In genomic region chr6:154297711-154298110, GRCh38 we compare ENCODE assay signal across 19 cellular contexts. TPM values are rescaled to one million over a fixed set of nuclear protein-coding genes. Genes with fewer than 3 reads are reported as not detected.
A peak's percentile ranks its signal among the peaks of the same experiment; 100 is the strongest.
DNase-seq lines count a peak whose midpoint lies in the region; ATAC-seq, FAIRE-seq and TF ChIP-seq lines count a peak whose summit lies in the region.
"Had no signal": no experiment of that assay in that cellular context is flagged by ENCODE, and none has a peak within 500 bp of the region (broad histone marks: within the 10 kb centered on the region; RNA-seq: fewer than 3 reads in every experiment).

No MANE protein-coding gene starts in this region.

- intact Hi-C loops in Caco-2 (cut with micrococcal nuclease; ENCODE audit: unreplicated experiment) (loop anchor here (5.0 kb wide), 1 partner anchor 75 kb away; no protein-coding TSS in a partner anchor), left ventricle myocardium inferior (cut with micrococcal nuclease) (no loop called here)

- H3K36me3 Mint-ChIP-seq in Caco-2 (ENCODE audit: insufficient read depth, unreplicated experiment) = no peaks in the 10 kb centered on the region
- no peaks in the 10 kb centered on the region for H3K36me3 Mint-ChIP-seq in WTC11

- no peaks in the 10 kb centered on the region for H3K27me3 Mint-ChIP-seq in Caco-2 (ENCODE audit: insufficient read depth, unreplicated experiment)
- H3K27me3 Mint-ChIP-seq in WTC11 (ENCODE audit: low read depth) = no peaks in the 10 kb centered on the region

- peak overlapping the region; percentile 12; the same call in 1 of the 2 replicates for H3K27ac ChIP-seq in SJSA1
- peak overlapping the region; percentile 81 for H3K27ac ChIP-seq in left ventricle myocardium inferior (replicated peaks)
- no peak overlapping the region for H3K27ac ChIP-seq in osteoblast (ENCODE audit: low read depth, low read length)
- no peak overlapping the region for H3K27ac ChIP-seq in small intestine (ENCODE audit: low read depth in 1 of 2, low read length in 1 of 2)
- H3K27ac ChIP-seq: right lobe of liver, RWPE1 had no signal

- DNase-seq in Caco-2 (peak; percentile 38 to 45), SJSA1 (ENCODE audit: low read depth in 1 of 2, low spot score in 2 of 2) (no peak), left ventricle myocardium inferior (no peak), osteoblast (ENCODE audit: insufficient read length, low spot score, missing footprints) (no peak), small intestine (no peak), WTC11 (ENCODE audit: low spot score) (no peak), NCI-H187 (lab: John Stamatoyannopoulos, UW) (no peak), RPMI8226 (no peak)
- DNase-seq: activated T-cell treated with anti-CD3 and anti-CD28 coated beads, Interleukin-2, amount 50 U/mL, for 72 hours; hippocampal formation; NCI-H2107; NCI-H748 treated with DMSO at 0.1 percent for 48 hours; right lobe of liver; stimulated activated CD4-positive, alpha-beta T cell treated with anti-CD3 and anti-CD28 coated beads, Interleukin-4, amount 100 ng/mL, for 24 hours had no signal

- CTCF ChIA-PET in Caco-2 (lab: Charles Lee) (interaction anchor here (1.3 kb wide), 1 partner anchor 20 kb away, joined by 5 read pairs; no protein-coding TSS in a partner anchor), WTC11 (lab: Charles Lee) (no interaction called here)

- H3K4me3 ChIP-seq in Caco-2 (ENCODE audit: low read depth, low read length) (no peak overlapping the region), SJSA1 (no peak overlapping the region), left ventricle myocardium inferior (no peak overlapping the region), osteoblast (ENCODE audit: insufficient read depth, low read length) (no peak overlapping the region), small intestine (ENCODE audit: low read depth in 1 of 2, low read length in 2 of 2) (no peak overlapping the region)
- H3K4me3 ChIP-seq: GM23338, right lobe of liver had no signal

- POLR2A ChIA-PET in Caco-2 (lab: Charles Lee) = no interaction called here
- POLR2A ChIA-PET in WTC11 (lab: Charles Lee) = no interaction called here

- no peak overlapping the region for H2AFZ ChIP-seq in osteoblast (ENCODE audit: low read length)

- no peaks in the 10 kb centered on the region for H4K20me1 ChIP-seq in osteoblast (ENCODE audit: insufficient read depth, low read length)

- no TSS peak for BruUV-seq in Caco-2 (replicated peaks; lab: Mats Ljungman, UMichigan)

- no peak for ATAC-seq in WTC11
- ATAC-seq: GM23338 had no signal

- H3K4me3 Mint-ChIP-seq in Caco-2 (ENCODE audit: unreplicated experiment) (peak overlapping the region; percentile 43), WTC11 (no peak overlapping the region)
- H3K4me3 Mint-ChIP-seq: activated T-cell treated with anti-CD3 and anti-CD28 coated beads, Interleukin-2, amount 50 U/mL, for 72 hours; GM23338; neural crest cell; T-helper 2 cell treated with Interferon-gamma antibody and Interleukin-4, amounts not matched to agents 5 μg/mL and 100 μg/mL, for 36 hours had no signal

- FAIRE-seq in small intestine (lab: Jason Lieb, UNC) = no peak
- FAIRE-seq: HTR-8/SVneo had no signal

- H3K9me3 ChIP-seq in Caco-2 = no peaks in the 10 kb centered on the region
- no peaks in the 10 kb centered on the region for H3K9me3 ChIP-seq in SJSA1 (replicated peaks)
- H3K9me3 ChIP-seq in left ventricle myocardium inferior (replicated peaks) = no peaks in the 10 kb centered on the region
- H3K9me3 ChIP-seq in osteoblast (ENCODE audit: low read depth, low read length) = no peaks in the 10 kb centered on the region
- H3K9me3 ChIP-seq in small intestine (ENCODE audit: control insufficient read depth, low read depth) = no peaks in the 10 kb centered on the region
- H3K9me3 ChIP-seq: right lobe of liver had no signal

- peaks cover 20% of the 10 kb centered on the region for H3K4me1 ChIP-seq in Caco-2
- peaks cover 48% of the 10 kb centered on the region for H3K4me1 ChIP-seq in SJSA1 (replicated peaks)
- peaks cover 33% of the 10 kb centered on the region for H3K4me1 ChIP-seq in left ventricle myocardium inferior
- peaks cover 25% of the 10 kb centered on the region for H3K4me1 ChIP-seq in osteoblast (ENCODE audit: insufficient read depth, low read length)
- no peaks in the 10 kb centered on the region for H3K4me1 ChIP-seq in small intestine (ENCODE audit: control insufficient read depth in 2 of 2, insufficient read depth in 1 of 2, low read depth in 1 of 2, low read length in 1 of 2)

- H3K27me3 ChIP-seq in Caco-2 (replicated peaks; ENCODE audit: control insufficient read depth, insufficient read depth, low read length) = no peaks in the 10 kb centered on the region
- H3K27me3 ChIP-seq in SJSA1 (replicated peaks) = no peaks in the 10 kb centered on the region
- no peaks in the 10 kb centered on the region for H3K27me3 ChIP-seq in left ventricle myocardium inferior (ENCODE audit: low read depth)
- no peaks in the 10 kb centered on the region for H3K27me3 ChIP-seq in osteoblast (ENCODE audit: insufficient read depth, low read length)
- no peaks in the 10 kb centered on the region for H3K27me3 ChIP-seq in small intestine (ENCODE audit: control insufficient read depth in 2 of 2, insufficient read depth in 2 of 2, low read length in 2 of 2)
- H3K27me3 ChIP-seq: right lobe of liver had no signal

- H3K36me3 ChIP-seq in Caco-2 (ENCODE audit: control insufficient read depth, insufficient read depth, low read length) = no peaks in the 10 kb centered on the region
- no peaks in the 10 kb centered on the region for H3K36me3 ChIP-seq in SJSA1
- no peaks in the 10 kb centered on the region for H3K36me3 ChIP-seq in left ventricle myocardium inferior
- H3K36me3 ChIP-seq in osteoblast (ENCODE audit: insufficient read depth, low read length) = no peaks in the 10 kb centered on the region
- H3K36me3 ChIP-seq in small intestine (ENCODE audit: control insufficient read depth in 2 of 2, insufficient read depth in 2 of 2, low read length in 2 of 2) = no peaks in the 10 kb centered on the region
- H3K36me3 ChIP-seq: right lobe of liver had no signal

- H3K9me3 Mint-ChIP-seq in Caco-2 (ENCODE audit: unreplicated experiment) = no peaks in the 10 kb centered on the region
- H3K9me3 Mint-ChIP-seq in WTC11 = peaks cover 5% of the 10 kb centered on the region; the same call in 1 of the 2 replicates
- H3K9me3 Mint-ChIP-seq: activated T-cell treated with anti-CD3 and anti-CD28 coated beads, Interleukin-2, amount 50 U/mL, for 72 hours; GM23338; neural crest cell; T-helper 2 cell treated with Interferon-gamma antibody and Interleukin-4, amounts not matched to agents 5 μg/mL and 100 μg/mL, for 36 hours had no signal

- no peaks in the 10 kb centered on the region for H3K79me2 ChIP-seq in osteoblast (ENCODE audit: insufficient read depth, low read length)

- H3K4me1 Mint-ChIP-seq in Caco-2 (ENCODE audit: low read depth, unreplicated experiment) (peaks cover 16% of the 10 kb centered on the region), WTC11 (peaks cover 8% of the 10 kb centered on the region; the same call in 1 of the 2 replicates)

- H3K4me2 ChIP-seq in osteoblast (ENCODE audit: insufficient read depth, low read length) = peak overlapping the region; percentile 61
- H3K4me2 ChIP-seq: GM23338 had no signal

- H3K27ac Mint-ChIP-seq in Caco-2 (ENCODE audit: unreplicated experiment) (peak overlapping the region; percentile 11), WTC11 (no peak overlapping the region)
- H3K27ac Mint-ChIP-seq: activated T-cell treated with anti-CD3 and anti-CD28 coated beads, Interleukin-2, amount 50 U/mL, for 72 hours; GM23338; T-helper 2 cell treated with Interferon-gamma antibody and Interleukin-4, amounts not matched to agents 5 μg/mL and 100 μg/mL, for 36 hours had no signal

- TF ChIP-seq CTCF in Caco-2 (IDR thresholded peaks at IDR 0.05; ENCODE audit: insufficient read depth in 1 of 2, low read depth in 1 of 2, low read length in 1 of 2, severe bottlenecking in 1 of 2, unreplicated experiment in 1 of 2) = no peak
- no peak for TF ChIP-seq CTCF in left ventricle myocardium inferior (IDR thresholded peaks at IDR 0.05; ENCODE audit: borderline replicate concordance)
- no peak for TF ChIP-seq CTCF in osteoblast (IDR thresholded peaks at IDR 0.05; ENCODE audit: extremely low read depth, low read depth, low read length)
- no peak for TF ChIP-seq CTCF in WTC11 (IDR thresholded peaks at IDR 0.05)

- 25 to 47% (median 43%) methylated on average over 3 of the region's 3 CpGs for WGBS in small intestine, 3 donors

TF ChIP-seq in WTC11, 78 proteins besides CTCF, POLR2A, EP300 and RAD21 (continues in another document):
- TF ChIP-seq, protein P1, sequence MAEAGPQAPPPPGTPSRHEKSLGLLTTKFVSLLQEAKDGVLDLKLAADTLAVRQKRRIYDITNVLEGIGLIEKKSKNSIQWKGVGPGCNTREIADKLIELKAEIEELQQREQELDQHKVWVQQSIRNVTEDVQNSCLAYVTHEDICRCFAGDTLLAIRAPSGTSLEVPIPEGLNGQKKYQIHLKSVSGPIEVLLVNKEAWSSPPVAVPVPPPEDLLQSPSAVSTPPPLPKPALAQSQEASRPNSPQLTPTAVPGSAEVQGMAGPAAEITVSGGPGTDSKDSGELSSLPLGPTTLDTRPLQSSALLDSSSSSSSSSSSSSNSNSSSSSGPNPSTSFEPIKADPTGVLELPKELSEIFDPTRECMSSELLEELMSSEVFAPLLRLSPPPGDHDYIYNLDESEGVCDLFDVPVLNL (CRISPR knock-in tag; IDR thresholded peaks at IDR 0.05; ENCODE audit: borderline replicate concordance, low read depth) = no peak

RNA-seq across cellular contexts. Expression of gene IPCEF1, which starts 58.9 kb away (rescaled TPM):
- total RNA-seq in Caco-2 (2022) (1.4 and 1.9 TPM in 2 replicates), left ventricle myocardium inferior (1.7 TPM), osteoblast (0.36 and 0.88 TPM in 2 replicates), WTC11 (2021) (0.25 to 1.3 TPM (median 1.2 TPM) in 3 replicates)
- total RNA-seq in SJSA1 (2014; rRNA removed; shearing (Covaris generic)) = 0.11 and 0.63 TPM in 2 replicates
- polyA plus RNA-seq in small intestine = under 1 TPM; 0.45 to 0.81 (median 0.76) TPM

Comparison
In these comparisons a context has a peak if more than half of its experiments do, and no peak if none do; other contexts are left out.
1. DNase-seq: peak in Caco-2 (2 of 2); none in SJSA1 (0 of 2), left ventricle myocardium inferior (single experiment), osteoblast (single experiment), small intestine (single experiment), WTC11 (single experiment), NCI-H187 (0 of 2) and RPMI8226 (single experiment).
2. H3K27ac ChIP-seq: peak in SJSA1 (single experiment) and left ventricle myocardium inferior (single experiment); none in osteoblast (single experiment) and small intestine (0 of 2).